In the genomic region with DNA sequence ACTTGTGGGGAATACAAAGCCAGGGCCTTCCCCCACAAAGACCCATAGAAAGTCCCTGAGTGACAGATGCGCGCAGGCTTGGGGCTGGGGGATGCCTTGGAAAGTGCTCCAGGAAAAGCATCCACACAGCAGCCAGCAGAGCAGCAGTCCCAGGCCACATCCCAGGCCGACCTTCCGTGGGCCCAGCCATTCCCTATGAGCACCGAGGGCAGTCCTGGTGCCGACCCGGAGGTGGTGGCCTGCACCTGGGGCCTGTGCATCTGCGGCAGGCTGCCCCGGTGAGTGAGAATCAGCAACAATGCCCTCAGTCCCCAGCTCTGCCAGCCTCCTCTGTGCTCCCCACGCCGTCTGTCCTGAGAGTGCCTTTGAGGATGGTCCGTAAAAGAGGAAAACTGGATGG, we compare ENCODE assay signal across 27 cellular contexts.
"Had no signal": no experiment of that assay in that cellular context is flagged by ENCODE, and none has a peak within 500 bp of the region (broad histone marks: within the 10 kb centered on the region; RNA-seq: fewer than 3 reads in every experiment).

No MANE protein-coding gene starts in this region.

- DNase-seq: activated CD4-positive, alpha-beta memory T cell treated with anti-CD3 and anti-CD28 coated beads for 36 hours; activated CD4-positive, alpha-beta T cell treated with anti-CD3 and anti-CD28 coated beads for 36 hours; activated CD4-positive, alpha-beta T cell treated with anti-CD3 and anti-CD28 coated beads, Interleukin-2, amount 10 ng/mL, durations not matched to agents 24 days and 14 days; activated CD4-positive, CD25-positive, alpha-beta regulatory T cell; activated CD4-positive, CD25-positive, alpha-beta regulatory T cell treated with anti-CD3 and anti-CD28 coated beads, Interleukin-2, amount 50 U/mL, for 72 hours; activated CD8-positive, alpha-beta memory T cell treated with anti-CD3 and anti-CD28 coated beads, Interleukin-2, amount 10 ng/mL, durations not matched to agents 7 days and 5 days; activated CD8-positive, alpha-beta memory T cell treated with anti-CD3 and anti-CD28 coated beads, Interleukin-2, amount 50 U/mL, for 4 hours; activated CD8-positive, alpha-beta T cell treated with anti-CD3 and anti-CD28 coated beads, Interleukin-2, amount 10 ng/mL, durations not matched to agents 7 days and 5 days; activated effector memory CD4-positive, alpha-beta T cell treated with anti-CD3 and anti-CD28 coated beads, Interleukin-2, amount 50 U/mL, for 16 hours; activated naive CD4-positive, alpha-beta T cell treated with anti-CD3 and anti-CD28 coated beads for 36 hours; activated naive CD8-positive, alpha-beta T cell treated with anti-CD3 and anti-CD28 coated beads for 36 hours; activated naive CD8-positive, alpha-beta T cell treated with anti-CD3 and anti-CD28 coated beads, Interleukin-2, amount 50 U/mL, for 24 hours; activated T-cell treated with anti-CD3 and anti-CD28 coated beads, Interleukin-2, amount 50 U/mL, for 1 hour; activated T-cell treated with anti-CD3 and anti-CD28 coated beads, Interleukin-2, amount 50 U/mL, for 48 hours; adrenal gland; amygdala; body of pancreas; central memory CD4-positive, alpha-beta T cell; cerebellar nuclear complex; effector CD8-positive, alpha-beta T cell; esophagus squamous epithelium; foreskin melanocyte; T-helper 2 cell had no signal

- H3K4me1 ChIP-seq: colonic mucosa had no signal

- H3K4me3 ChIP-seq: adrenal gland, body of pancreas, cardiac muscle cell, colonic mucosa, esophagus squamous epithelium, gastroesophageal sphincter had no signal

- H3K9me3 ChIP-seq: adrenal gland, body of pancreas, colonic mucosa, esophagus squamous epithelium, gastroesophageal sphincter had no signal

- ATAC-seq: activated CD4-positive, alpha-beta T cell treated with anti-CD3 and anti-CD28 coated beads for 36 hours; activated CD8-positive, alpha-beta memory T cell treated with anti-CD3 and anti-CD28 coated beads, Interleukin-2, amount 10 ng/mL, durations not matched to agents 7 days and 5 days; activated CD8-positive, alpha-beta T cell treated with anti-CD3 and anti-CD28 coated beads, Interleukin-2, amount 10 ng/mL, durations not matched to agents 7 days and 5 days; activated naive CD8-positive, alpha-beta T cell treated with anti-CD3 and anti-CD28 coated beads, Interleukin-2, amount 50 U/mL, for 24 hours; body of pancreas; gastroesophageal sphincter had no signal

- H3K27ac ChIP-seq: adrenal gland, body of pancreas, cardiac muscle cell, colonic mucosa, epithelial cell of prostate, esophagus squamous epithelium, gastroesophageal sphincter had no signal

- H3K27me3 ChIP-seq: adrenal gland, body of pancreas, cardiac muscle cell, colonic mucosa, esophagus squamous epithelium, gastroesophageal sphincter had no signal
